21 cellular contexts compared by ENCODE assay signal in the genomic region with DNA sequence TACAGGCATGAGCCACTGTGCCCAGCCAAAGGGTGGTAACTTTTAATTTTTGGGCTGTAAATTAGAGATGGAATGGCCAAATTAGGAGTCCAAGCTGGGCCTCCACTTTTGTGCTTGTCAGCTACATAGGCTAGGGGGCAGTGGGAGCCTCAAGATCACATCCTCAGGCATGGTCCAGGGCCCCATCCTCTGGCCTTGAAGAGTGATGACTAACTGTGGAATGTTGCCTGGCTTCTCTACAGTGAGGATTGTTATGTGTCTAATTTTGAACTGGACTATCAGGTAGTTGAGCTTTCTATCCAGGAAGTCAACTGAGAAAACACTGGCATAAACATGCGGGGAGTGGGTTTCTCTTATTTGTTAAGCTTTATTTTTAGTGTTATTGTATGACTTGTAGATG. TPM values are rescaled to one million over a fixed set of nuclear protein-coding genes. Genes with fewer than 3 reads are reported as not detected.
A peak's percentile ranks its signal among the peaks of the same experiment; 100 is the strongest.
DNase-seq lines count a peak whose midpoint lies in the region; ATAC-seq and TF ChIP-seq lines count a peak whose summit lies in the region.
"Had no signal": no experiment of that assay in that cellular context is flagged by ENCODE, and none has a peak within 500 bp of the region (broad histone marks: within the 10 kb centered on the region; RNA-seq: fewer than 3 reads in every experiment).

No MANE protein-coding gene starts in this region.

- CTCF ChIA-PET in RWPE1 (lab: Yijun Ruan, JAX): interaction anchor here (0.6 to 1.6 kb wide), 2 partner anchors 95 to 351 kb away, joined by 3 to 5 read pairs; no protein-coding TSS in a partner anchor

- H3K27ac Mint-ChIP-seq in activated T-cell treated with anti-CD3 and anti-CD28 coated beads, Interleukin-2, amount 50 U/mL, for 24 hours: no peak overlapping the region
- H3K27ac Mint-ChIP-seq: activated CD4-positive, alpha-beta T cell treated with anti-CD3 and anti-CD28 coated beads for 36 hours; activated naive CD4-positive, alpha-beta T cell treated with anti-CD3 and anti-CD28 coated beads, Interleukin-2, amount 50 U/mL, for 72 hours; activated T-helper 1 cell treated with anti-CD3 and anti-CD28 coated beads, Interleukin-12 subunit alpha, Interleukin-12 subunit beta, Interleukin-2, Interleukin-4 antibody, amounts not matched to agents 30 ng/mL and 10 ng/mL and 1 ng/mL, durations not matched to agents 14 hours and 24 hours and 36 hours had no signal

- H3F3A ChIP-seq in smooth muscle cell (ENCODE audit: low read depth): no peaks in the 10 kb centered on the region

- no peaks in the 10 kb centered on the region for H3K9me3 ChIP-seq in smooth muscle cell (replicated peaks; ENCODE audit: low read depth)
- H3K9me3 ChIP-seq: BE2C, uterus had no signal

- peak overlapping the region; percentile 13 for H3K4me2 ChIP-seq in smooth muscle cell

- peak; percentile 87 for ATAC-seq in esophagus mucosa
- no peak for ATAC-seq in HG03108 (IDR thresholded peaks at IDR 0.05; ENCODE audit: unreplicated experiment)
- ATAC-seq in SK-N-SH treated with all-trans-retinoic acid at 6 μM for 48 hours: no peak
- ATAC-seq: activated CD4-positive, alpha-beta T cell treated with anti-CD3 and anti-CD28 coated beads for 36 hours; activated naive CD4-positive, alpha-beta T cell treated with anti-CD3 and anti-CD28 coated beads, Interleukin-2, amount 50 U/mL, for 72 hours; T-cell had no signal

- H3K9me3 Mint-ChIP-seq in activated T-cell treated with anti-CD3 and anti-CD28 coated beads, Interleukin-2, amount 50 U/mL, for 24 hours: no peaks in the 10 kb centered on the region
- H3K9me3 Mint-ChIP-seq: activated naive CD4-positive, alpha-beta T cell treated with anti-CD3 and anti-CD28 coated beads, Interleukin-2, amount 50 U/mL, for 72 hours; activated T-helper 1 cell treated with anti-CD3 and anti-CD28 coated beads, Interleukin-12 subunit alpha, Interleukin-12 subunit beta, Interleukin-2, Interleukin-4 antibody, amounts not matched to agents 30 ng/mL and 10 ng/mL and 1 ng/mL, durations not matched to agents 14 hours and 24 hours and 36 hours; T-cell had no signal

- H3K4me1 Mint-ChIP-seq in activated T-cell treated with anti-CD3 and anti-CD28 coated beads, Interleukin-2, amount 50 U/mL, for 24 hours (ENCODE audit: low read depth): peaks cover 17% of the 10 kb centered on the region

- no peaks in the 10 kb centered on the region for H3K36me3 Mint-ChIP-seq in activated T-cell treated with anti-CD3 and anti-CD28 coated beads, Interleukin-2, amount 50 U/mL, for 24 hours (ENCODE audit: low read depth)
- H3K36me3 Mint-ChIP-seq: T-cell had no signal

- H3K27ac ChIP-seq in RWPE1 (no peak overlapping the region), smooth muscle cell (ENCODE audit: low read depth) (peak overlapping the region; percentile 1)
- H3K27ac ChIP-seq: uterus had no signal

- no peak overlapping the region for H3K9ac ChIP-seq in smooth muscle cell (ENCODE audit: low read depth)

- no peak overlapping the region for H3K4me3 ChIP-seq in smooth muscle cell
- H3K4me3 ChIP-seq: uterus had no signal

- DNase-seq in SIG-M5 treated with dmso at 0.1 percent for 504 hours (lab: John Stamatoyannopoulos, UW; ENCODE audit: unreplicated experiment) (peak; percentile 35), SIG-M5 (lab: John Stamatoyannopoulos, UW) (no peak), RWPE1 (ENCODE audit: low spot score) (peak; percentile 78), smooth muscle cell (lab: John Stamatoyannopoulos, UW; ENCODE audit: unreplicated experiment) (no peak)
- no peak for DNase-seq in activated T-cell treated with anti-CD3 and anti-CD28 coated beads, Interleukin-2, amount 50 U/mL, for 24 hours
- DNase-seq: activated CD4-positive, alpha-beta T cell treated with anti-CD3 and anti-CD28 coated beads for 36 hours; BE2C; effector memory CD4-positive, alpha-beta T cell; Karpas-422; NCI-H1417 treated with DMSO at 0.1 percent for 48 hours; NCI-H2171; NCI-H526; Right ventricle myocardium superior; stimulated activated CD4-positive, alpha-beta T cell treated with anti-CD3 and anti-CD28 coated beads, Interleukin-12 subunit alpha, Interleukin-12 subunit beta, amount 100 ng/mL, for 4 hours; T-cell; uterus had no signal

- no peak overlapping the region for H3K4me3 Mint-ChIP-seq in activated T-cell treated with anti-CD3 and anti-CD28 coated beads, Interleukin-2, amount 50 U/mL, for 24 hours
- H3K4me3 Mint-ChIP-seq: activated CD4-positive, alpha-beta T cell treated with anti-CD3 and anti-CD28 coated beads for 36 hours; activated T-helper 1 cell treated with anti-CD3 and anti-CD28 coated beads, Interleukin-12 subunit alpha, Interleukin-12 subunit beta, Interleukin-2, Interleukin-4 antibody, amounts not matched to agents 30 ng/mL and 10 ng/mL and 1 ng/mL, durations not matched to agents 14 hours and 24 hours and 36 hours; T-cell had no signal

- no peaks in the 10 kb centered on the region for H4K20me1 ChIP-seq in smooth muscle cell (ENCODE audit: low read depth)

- H3K36me3 ChIP-seq in smooth muscle cell (ENCODE audit: low read depth): no peaks in the 10 kb centered on the region
- H3K36me3 ChIP-seq: BE2C, uterus had no signal

- TF ChIP-seq CTCF in RWPE1 (conservative IDR thresholded peaks at IDR 0.05; ENCODE audit: low read depth) (no peak), smooth muscle cell (IDR thresholded peaks at IDR 0.05; ENCODE audit: borderline replicate concordance, insufficient read depth, poor library complexity, severe bottlenecking) (no peak)

- WGBS in smooth muscle cell (ENCODE audit: low lambda C conversion rate): 73% methylated on average over 1 of the region's 1 CpG

- POLR2A ChIA-PET in RWPE1 (lab: Yijun Ruan, JAX; ENCODE audit: low non-redundant PET): no interaction called here

- no peaks in the 10 kb centered on the region for H3K79me2 ChIP-seq in smooth muscle cell (ENCODE audit: low read depth)

- no peak overlapping the region for H2AFZ ChIP-seq in smooth muscle cell (ENCODE audit: low read depth)

- peaks cover 17% of the 10 kb centered on the region for H3K4me1 ChIP-seq in smooth muscle cell (ENCODE audit: low read depth)
- H3K4me1 ChIP-seq: BE2C, uterus had no signal

- peaks cover 6% of the 10 kb centered on the region for H3K27me3 Mint-ChIP-seq in activated T-cell treated with anti-CD3 and anti-CD28 coated beads, Interleukin-2, amount 50 U/mL, for 24 hours
- H3K27me3 Mint-ChIP-seq: activated CD4-positive, alpha-beta T cell treated with anti-CD3 and anti-CD28 coated beads for 36 hours had no signal

- H3K27me3 ChIP-seq in smooth muscle cell (ENCODE audit: low read depth): no peaks in the 10 kb centered on the region
- H3K27me3 ChIP-seq: BE2C, uterus had no signal

TF ChIP-seq in SK-N-SH treated with all-trans-retinoic acid at 6 μM for 48 hours, 23 proteins besides CTCF, POLR2A, EP300 and RAD21 (continues in another document):
- no peak for TF ChIP-seq ZNF70 (CRISPR knock-in tag; IDR thresholded peaks at IDR 0.05)
- TF ChIP-seq, protein P1, sequence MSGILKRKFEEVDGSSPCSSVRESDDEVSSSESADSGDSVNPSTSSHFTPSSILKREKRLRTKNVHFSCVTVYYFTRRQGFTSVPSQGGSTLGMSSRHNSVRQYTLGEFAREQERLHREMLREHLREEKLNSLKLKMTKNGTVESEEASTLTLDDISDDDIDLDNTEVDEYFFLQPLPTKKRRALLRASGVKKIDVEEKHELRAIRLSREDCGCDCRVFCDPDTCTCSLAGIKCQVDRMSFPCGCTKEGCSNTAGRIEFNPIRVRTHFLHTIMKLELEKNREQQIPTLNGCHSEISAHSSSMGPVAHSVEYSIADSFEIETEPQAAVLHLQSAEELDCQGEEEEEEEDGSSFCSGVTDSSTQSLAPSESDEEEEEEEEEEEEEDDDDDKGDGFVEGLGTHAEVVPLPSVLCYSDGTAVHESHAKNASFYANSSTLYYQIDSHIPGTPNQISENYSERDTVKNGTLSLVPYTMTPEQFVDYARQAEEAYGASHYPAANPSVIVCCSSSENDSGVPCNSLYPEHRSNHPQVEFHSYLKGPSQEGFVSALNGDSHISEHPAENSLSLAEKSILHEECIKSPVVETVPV (CRISPR knock-in tag; IDR thresholded peaks at IDR 0.05): no peak
- TF ChIP-seq GLIS3 (CRISPR knock-in tag; IDR thresholded peaks at IDR 0.05): no peak
- TF ChIP-seq TSHZ2 (CRISPR knock-in tag; IDR thresholded peaks at IDR 0.05): no peak
- TF ChIP-seq TCF4 (CRISPR knock-in tag; IDR thresholded peaks at IDR 0.05; ENCODE audit: borderline replicate concordance): no peak

RNA-seq across cellular contexts. Expression of gene CCNG2, which starts 33.0 kb away (rescaled TPM):
- total RNA-seq in esophagus mucosa (70.4 TPM), smooth muscle cell (59.2 and 77.4 TPM in 2 replicates)
- polyA plus RNA-seq in smooth muscle cell: 50.3 and 59.8 TPM in 2 replicates

Comparison
In these comparisons a context has a peak if more than half of its experiments do, and no peak if none do; other contexts are left out.
1. DNase-seq: peak in SIG-M5 treated with dmso at 0.1 percent for 504 hours (single experiment) and RWPE1 (single experiment); none in SIG-M5 (single experiment), smooth muscle cell (single experiment) and activated T-cell treated with anti-CD3 and anti-CD28 coated beads, Interleukin-2, amount 50 U/mL, for 24 hours (single experiment).